In the genomic region with DNA sequence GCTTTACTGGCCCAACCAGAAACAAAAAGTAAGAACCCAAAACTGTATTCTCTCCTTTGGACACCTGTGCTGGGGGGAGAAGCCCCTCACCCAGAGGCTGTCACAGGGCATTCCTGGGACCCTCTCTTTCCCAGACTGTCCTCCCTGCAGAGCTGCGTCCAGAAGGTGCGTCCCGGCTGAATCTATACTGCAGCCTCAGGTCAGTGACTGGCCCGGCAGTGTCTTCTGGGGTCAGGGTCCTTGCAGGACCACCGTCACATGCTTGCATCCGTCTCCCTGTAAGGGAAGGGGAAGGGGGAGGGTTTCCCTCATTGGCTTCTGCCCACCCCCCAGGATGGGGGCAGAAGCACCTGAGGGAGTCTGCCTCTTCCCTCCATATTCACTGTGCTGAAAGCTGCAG, we compare ENCODE assay signal across 11 cellular contexts.
"Had no signal": no experiment of that assay in that cellular context is flagged by ENCODE, and none has a peak within 500 bp of the region (broad histone marks: within the 10 kb centered on the region; RNA-seq: fewer than 3 reads in every experiment).

No MANE protein-coding gene starts in this region.

- FAIRE-seq: pancreas had no signal

- H3K4me1 ChIP-seq: breast epithelium had no signal

- H3K4me3 ChIP-seq: breast epithelium, esophagus squamous epithelium, pancreas, stomach, thoracic aorta had no signal

- ATAC-seq: pancreas had no signal

- DNase-seq: activated effector memory CD4-positive, alpha-beta T cell treated with anti-CD3 and anti-CD28 coated beads, Interleukin-2, amount 50 U/mL, for 16 hours; activated T-cell treated with anti-CD3 and anti-CD28 coated beads, Interleukin-2, amount 50 U/mL, for 1 hour; esophagus squamous epithelium; foreskin fibroblast; pancreas; retina; stimulated activated CD4-positive, alpha-beta T cell treated with anti-CD3 and anti-CD28 coated beads, Interleukin-4, amount 100 ng/mL, for 1 hour; stomach; T-helper 9 cell had no signal

- H3K36me3 ChIP-seq: breast epithelium, esophagus squamous epithelium, pancreas, stomach, thoracic aorta had no signal

- H3K27me3 ChIP-seq: breast epithelium, esophagus squamous epithelium, pancreas, stomach had no signal

- H3K27ac ChIP-seq: breast epithelium, esophagus squamous epithelium, pancreas, stomach, thoracic aorta had no signal

- H3K9me3 ChIP-seq: breast epithelium, esophagus squamous epithelium, pancreas, stomach, thoracic aorta had no signal
